8 cellular contexts compared by ENCODE assay signal in genomic region chr1:7070389-7071029, GRCh38.
DNase-seq lines count a peak whose midpoint lies in the region; ATAC-seq and TF ChIP-seq lines count a peak whose summit lies in the region.

No MANE protein-coding gene starts in this region.

- H3K36me3 Mint-ChIP-seq in endodermal cell (ENCODE audit: low read depth) (no peaks in the 10 kb centered on the region), mesothelial cell of epicardium (no peaks in the 10 kb centered on the region)

- in situ Hi-C loops in GM23248 (cut with MboI) = loop anchor here (10.0 kb wide), 1 partner anchor 336 kb away; no protein-coding TSS in a partner anchor

- TF ChIP-seq CTCF in endodermal cell (conservative IDR thresholded peaks at IDR 0.05) (peak; percentile 92), mesothelial cell of epicardium (IDR thresholded peaks at IDR 0.05; ENCODE audit: unreplicated experiment) (peak; percentile 79)

- H3K9me3 ChIP-seq in GM23248 (ENCODE audit: low read depth) (no peaks in the 10 kb centered on the region), endodermal cell (ENCODE audit: control insufficient read depth, low read length) (no peaks in the 10 kb centered on the region)

- DNase-seq in AG20443 (ENCODE audit: low spot score) = peak; percentile 89
- peak; percentile 85 for DNase-seq in GM23248
- peak; percentile 54 to 78 for DNase-seq in NCI-H526 (lab: John Stamatoyannopoulos, UW)
- DNase-seq in activated CD8-positive, alpha-beta memory T cell treated with anti-CD3 and anti-CD28 coated beads for 1 hour (ENCODE audit: extremely low read depth in 1 of 2, low read depth in 1 of 2) = peak; percentile 1 to 22
- peak; percentile 91 for DNase-seq in endodermal cell
- DNase-seq in mesothelial cell of epicardium (ENCODE audit: low spot score in 2 of 2, unreplicated experiment in 2 of 2) = peak in 1 of 2 experiments; percentile 55
- DNase-seq in stimulated activated CD8-positive, alpha-beta memory T cell treated with anti-CD3 and anti-CD28 coated beads, Interleukin-4, amount 100 ng/mL, for 1 hour (ENCODE audit: low read depth in 2 of 2, low spot score in 1 of 2) = peak; percentile 5 to 22

- no peaks in the 10 kb centered on the region for H3F3A ChIP-seq in GM23248 (ENCODE audit: insufficient read depth)

- H2AFZ ChIP-seq in GM23248 = peak overlapping the region; percentile 89

- H3K27me3 ChIP-seq in GM23248 (replicated peaks; ENCODE audit: insufficient read depth) = peaks cover 5% of the 10 kb centered on the region; the same call in 1 of the 2 replicates
- peaks cover 44% of the 10 kb centered on the region for H3K27me3 ChIP-seq in endodermal cell (ENCODE audit: control insufficient read depth, insufficient read depth, low read length, poor library complexity, severe bottlenecking)

- no peaks in the 10 kb centered on the region for H3K4me1 ChIP-seq in GM23248 (ENCODE audit: insufficient read depth)
- no peaks in the 10 kb centered on the region for H3K4me1 ChIP-seq in endodermal cell (ENCODE audit: control insufficient read depth, insufficient read depth, low read length)

- H3K9me2 ChIP-seq in GM23248 (ENCODE audit: insufficient read depth) = no peaks in the 10 kb centered on the region

- H3K4me3 Mint-ChIP-seq in endodermal cell (peak overlapping the region; percentile 49), mesothelial cell of epicardium (peak overlapping the region; percentile 51)

- no peak overlapping the region for H3K27ac Mint-ChIP-seq in endodermal cell
- no peak overlapping the region for H3K27ac Mint-ChIP-seq in mesothelial cell of epicardium

- H3K9me3 Mint-ChIP-seq in endodermal cell = no peaks in the 10 kb centered on the region
- H3K9me3 Mint-ChIP-seq in mesothelial cell of epicardium = no peaks in the 10 kb centered on the region

- H3K27me3 Mint-ChIP-seq in endodermal cell (ENCODE audit: insufficient read depth) (peaks cover 46% of the 10 kb centered on the region), mesothelial cell of epicardium (ENCODE audit: low read depth) (peaks cover 77% of the 10 kb centered on the region)

- no peaks in the 10 kb centered on the region for H3K36me3 ChIP-seq in GM23248 (ENCODE audit: low read depth)
- H3K36me3 ChIP-seq in endodermal cell (ENCODE audit: control insufficient read depth, insufficient read depth, low read length) = no peaks in the 10 kb centered on the region

- no peak for ATAC-seq in HG02852 (IDR thresholded peaks at IDR 0.05; ENCODE audit: unreplicated experiment)

- H3K9ac ChIP-seq in GM23248 (peak overlapping the region; percentile 25; the same call in 1 of the 2 replicates), endodermal cell (ENCODE audit: extremely low read depth, low read length, poor library complexity, severe bottlenecking) (no peak overlapping the region)

- WGBS in GM23248 (ENCODE audit: low coverage in 1 of 2, low lambda C conversion rate in 2 of 2, missing lambda C conversion rate in 2 of 2), 2 experiments = 1 to 3% methylated on average over 13 of the region's 13 CpGs
- 13 to 24% methylated on average over 6 to 13 of the region's 13 CpGs for WGBS in endodermal cell (ENCODE audit: insufficient coverage in 1 of 2, insufficient read length in 1 of 2), 2 experiments

- H3K4me2 ChIP-seq in GM23248 (ENCODE audit: unreplicated experiment) = peak overlapping the region; percentile 93

- H3K27ac ChIP-seq in GM23248 (no peak overlapping the region), endodermal cell (ENCODE audit: low read depth, low read length) (no peak overlapping the region)

- no peaks in the 10 kb centered on the region for H3K79me2 ChIP-seq in GM23248 (ENCODE audit: insufficient read depth)

- H3K4me1 Mint-ChIP-seq in endodermal cell (peaks cover 2% of the 10 kb centered on the region), mesothelial cell of epicardium (no peaks in the 10 kb centered on the region)

- no peaks in the 10 kb centered on the region for H4K20me1 ChIP-seq in GM23248 (ENCODE audit: insufficient read depth)

- peak overlapping the region; percentile 77 for H3K4me3 ChIP-seq in GM23248
- peak overlapping the region; percentile 61 for H3K4me3 ChIP-seq in endodermal cell (ENCODE audit: low read length)
